Comparison of ENCODE assay signal across 16 cellular contexts in the genomic region with DNA sequence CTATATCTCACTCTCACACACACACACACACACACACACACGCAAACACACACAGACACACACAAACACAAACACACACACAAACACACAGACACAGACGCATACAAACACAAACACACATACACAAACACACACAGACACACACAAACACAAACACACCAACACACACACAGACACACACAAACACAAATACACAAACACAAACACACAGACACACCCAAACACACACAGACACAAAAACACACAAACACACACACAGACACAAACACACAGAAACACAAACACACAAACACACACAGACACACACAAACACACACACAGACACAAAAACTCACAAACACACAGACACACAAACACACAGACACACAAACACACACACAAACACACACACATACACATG.
DNase-seq lines count a peak whose midpoint lies in the region; ATAC-seq, FAIRE-seq and TF ChIP-seq lines count a peak whose summit lies in the region.
"Had no signal": no experiment of that assay in that cellular context is flagged by ENCODE, and none has a peak within 500 bp of the region (broad histone marks: within the 10 kb centered on the region; RNA-seq: fewer than 3 reads in every experiment).

No MANE protein-coding gene starts in this region.

- DNase-seq in HepG2 (ENCODE audit: low spot score), result no peak
- DNase-seq in right lobe of liver, result no peak
- DNase-seq in K562 (ENCODE audit: extremely low read depth in 1 of 4, low spot score in 3 of 4), result no peak
- no peak for DNase-seq in trophoblast cell
- DNase-seq in testis, result no peak
- DNase-seq in NCI-H82 (lab: John Stamatoyannopoulos, UW), result no peak
- DNase-seq in NAMALWA (ENCODE audit: low spot score), result no peak
- DNase-seq: CD4-positive, alpha-beta memory T cell; DMS79 treated with DMSO at 0.1 percent for 48 hours; GF-D8; Karpas-422; KBM-7 had no signal

- H4K12ac ChIP-seq in trophoblast cell (ENCODE audit: low read depth, low read length), result no peak overlapping the region

- no peak for FAIRE-seq in HepG2 (lab: Jason Lieb, UNC)
- peak; percentile 46 for FAIRE-seq in K562 (lab: Jason Lieb, UNC)
- FAIRE-seq: GM19239 had no signal

- intact Hi-C loops in HepG2 (cut with micrococcal nuclease; ENCODE audit: unreplicated experiment) (no loop called here), right lobe of liver (cut with DNase I) (no loop called here), K562 (cut with micrococcal nuclease) (no loop called here), testis (cut with DNase I; ENCODE audit: low total_unique reads) (no loop called here)

- no peak overlapping the region for H2BK5ac ChIP-seq in trophoblast cell (ENCODE audit: low read depth, low read length, poor library complexity)

- no peak overlapping the region for H3K23ac ChIP-seq in trophoblast cell (ENCODE audit: low read length)

- no peaks in the 10 kb centered on the region for H4K20me1 ChIP-seq in HepG2 (ENCODE audit: insufficient read depth, low read length)
- no peaks in the 10 kb centered on the region for H4K20me1 ChIP-seq in K562 (replicated peaks; ENCODE audit: control insufficient read depth, insufficient read depth, low read length)
- H4K20me1 ChIP-seq: BLaER1 had no signal

- H3K9me3 ChIP-seq in HepG2 (ENCODE audit: low read length) (no peaks in the 10 kb centered on the region), right lobe of liver (no peaks in the 10 kb centered on the region), K562 (replicated peaks; ENCODE audit: control insufficient read depth, insufficient read depth, low read depth, low read length) (no peaks in the 10 kb centered on the region), trophoblast cell (ENCODE audit: insufficient read depth, low read depth, low read length) (peaks cover 5% of the 10 kb centered on the region), testis (no peaks in the 10 kb centered on the region)
- H3K9me3 ChIP-seq: BLaER1, HAP-1 had no signal

- H3K27ac ChIP-seq in HepG2 (ENCODE audit: extremely low read length, insufficient read depth, low read length), result no peak overlapping the region
- H3K27ac ChIP-seq in right lobe of liver, result no peak overlapping the region
- H3K27ac ChIP-seq in K562 (ENCODE audit: extremely low read depth, low read depth, low read length), result no peak overlapping the region
- no peak overlapping the region for H3K27ac ChIP-seq in trophoblast cell (ENCODE audit: low read depth, low read length)
- no peak overlapping the region for H3K27ac ChIP-seq in testis
- H3K27ac ChIP-seq: 22Rv1, BLaER1 had no signal

- BruUV-seq in HepG2 (replicated peaks; lab: Mats Ljungman, UMichigan) (no TSS peak), K562 (replicated peaks; lab: Mats Ljungman, UMichigan) (no TSS peak)

- no peaks in the 10 kb centered on the region for H3K27me3 ChIP-seq in HepG2 (ENCODE audit: control insufficient read depth in 1 of 2, insufficient read depth in 2 of 2, low read length in 2 of 2)
- peaks cover 0 to 5% of the 10 kb centered on the region in 2 donors for H3K27me3 ChIP-seq in right lobe of liver
- H3K27me3 ChIP-seq in K562 (ENCODE audit: control insufficient read depth in 2 of 2, insufficient read depth in 2 of 2, low read length in 2 of 2), result peaks cover 0 to 7% of the 10 kb centered on the region in 2 experiments; a peak in 2 of 5 replicates
- H3K27me3 ChIP-seq in trophoblast cell (ENCODE audit: insufficient read depth, low read length), result no peaks in the 10 kb centered on the region
- no peaks in the 10 kb centered on the region for H3K27me3 ChIP-seq in testis
- H3K27me3 ChIP-seq: BLaER1 had no signal

- H2AFZ ChIP-seq in HepG2 (ENCODE audit: low read length), result no peak overlapping the region
- H2AFZ ChIP-seq in K562 (ENCODE audit: low read depth, low read length), result no peak overlapping the region
- no peak overlapping the region for H2AFZ ChIP-seq in trophoblast cell (ENCODE audit: insufficient read depth, low read length, poor library complexity)

- no peak for TF ChIP-seq CTCF in HepG2 (CRISPR knock-in tag; IDR thresholded peaks at IDR 0.05)
- TF ChIP-seq CTCF in right lobe of liver (IDR thresholded peaks at IDR 0.05), result no peak
- no peak for TF ChIP-seq CTCF in K562 (IDR thresholded peaks at IDR 0.05 in 2 of 3, conservative IDR thresholded peaks at IDR 0.05 in 1 of 3; ENCODE audit: insufficient read depth in 2 of 3, low read depth in 1 of 3, low read length in 3 of 3)
- no peak for TF ChIP-seq CTCF in testis (IDR thresholded peaks at IDR 0.05)

- H3K14ac ChIP-seq in trophoblast cell (ENCODE audit: low read length), result no peak overlapping the region

- TF ChIP-seq EP300 in HepG2 (IDR thresholded peaks at IDR 0.05; ENCODE audit: low read depth in 2 of 2, low read length in 2 of 2) (no peak), HepG2 (CRISPR knock-in tag; IDR thresholded peaks at IDR 0.05; ENCODE audit: borderline replicate concordance) (no peak), K562 (IDR thresholded peaks at IDR 0.05; ENCODE audit: low read length) (no peak)

- H3K79me1 ChIP-seq in trophoblast cell (ENCODE audit: low read length), result no peaks in the 10 kb centered on the region

- TF ChIP-seq POLR2A in HepG2 (IDR thresholded peaks at IDR 0.05; ENCODE audit: insufficient read depth in 1 of 2, low read depth in 2 of 2, low read length in 2 of 2) (no peak), right lobe of liver (IDR thresholded peaks at IDR 0.05) (no peak), K562 (conservative IDR thresholded peaks at IDR 0.05) (no peak), testis (IDR thresholded peaks at IDR 0.05) (no peak)

- CTCF ChIA-PET in HepG2 (lab: Yijun Ruan, JAX; ENCODE audit: low intra/inter-chr PET ratio, low total read pairs), result no interaction called here
- CTCF ChIA-PET in K562 (lab: Yijun Ruan, JAX; ENCODE audit: low intra/inter-chr PET ratio), result no interaction called here

- no peak overlapping the region for H3K4ac ChIP-seq in trophoblast cell (ENCODE audit: low read depth, low read length)

- WGBS in HepG2 (ENCODE audit: low lambda C conversion rate), result 64% methylated on average over 2 of the region's 2 CpGs
- WGBS in right lobe of liver (ENCODE audit: insufficient coverage, low coverage, low lambda C conversion rate, missing lambda C conversion rate), result 82% methylated on average over 2 of the region's 2 CpGs
- WGBS in K562 (ENCODE audit: insufficient coverage, low coverage, missing lambda C conversion rate), result 0% methylated on average over 2 of the region's 2 CpGs
- WGBS in trophoblast cell (ENCODE audit: extremely low coverage, insufficient coverage, insufficient read length), result no CpG with 5 or more reads among the region's 2 CpGs
- WGBS in testis, 2 donors, result 77 to 83% methylated on average over 2 of the region's 2 CpGs

- no peak overlapping the region for H4K8ac ChIP-seq in trophoblast cell (ENCODE audit: low read depth, low read length)

- H3K79me2 ChIP-seq in HepG2 (ENCODE audit: insufficient read depth, low read length) (no peaks in the 10 kb centered on the region), K562 (ENCODE audit: control insufficient read depth, insufficient read depth, low read length) (no peaks in the 10 kb centered on the region), trophoblast cell (ENCODE audit: control insufficient read depth, insufficient read depth, low read length, poor library complexity) (no peaks in the 10 kb centered on the region)

- H2AK5ac ChIP-seq in trophoblast cell (ENCODE audit: low read length), result no peak overlapping the region

- no peak overlapping the region for H2BK120ac ChIP-seq in trophoblast cell (ENCODE audit: insufficient read depth, low read length, poor library complexity)

- no peak for ATAC-seq in HepG2
- no peak for ATAC-seq in right lobe of liver
- ATAC-seq in K562, result no peak

- no peak overlapping the region for H3K9ac ChIP-seq in HepG2 (ENCODE audit: insufficient read depth, low read depth, low read length)
- H3K9ac ChIP-seq in K562 (ENCODE audit: insufficient read depth in 1 of 2, low read depth in 2 of 2, low read length in 2 of 2), result no peak overlapping the region
- H3K9ac ChIP-seq in trophoblast cell (ENCODE audit: low read length), result peak overlapping the region; percentile 27
- H3K9ac ChIP-seq: BLaER1 had no signal

- no peak overlapping the region for H2BK12ac ChIP-seq in trophoblast cell (ENCODE audit: low read length)

- no peak overlapping the region for H4K91ac ChIP-seq in trophoblast cell (ENCODE audit: low read depth, low read length)

- TF ChIP-seq RAD21 in HepG2 (CRISPR knock-in tag; IDR thresholded peaks at IDR 0.05) (no peak), K562 (CRISPR knock-in tag; conservative IDR thresholded peaks at IDR 0.05 in 1 of 2, IDR thresholded peaks at IDR 0.05 in 1 of 2) (no peak)

- no peak overlapping the region for H3K18ac ChIP-seq in trophoblast cell (ENCODE audit: low read length)

- POLR2A ChIA-PET in HepG2 (lab: Yijun Ruan, JAX), result no interaction called here
- POLR2A ChIA-PET in K562 (lab: Yijun Ruan, JAX), result no interaction called here

- in situ Hi-C loops in HepG2 (cut with HindIII; ENCODE audit: extremely low pct_ligation_motif_present, low pct_unique_long_range_greater_than_20kb), result no loop called here
- in situ Hi-C loops in K562 (cut with MboI), result no loop called here

- H3K4me2 ChIP-seq in HepG2 (ENCODE audit: low read depth, low read length) (no peak overlapping the region), K562 (ENCODE audit: insufficient read depth, low read length) (no peak overlapping the region), trophoblast cell (ENCODE audit: low read length) (no peak overlapping the region)
- H3K4me2 ChIP-seq: BLaER1 had no signal

- no peak overlapping the region for H3K4me3 ChIP-seq in HepG2 (replicated peaks in 1 of 3; ENCODE audit: insufficient read depth in 1 of 3, low read depth in 2 of 3, low read length in 3 of 3)
- H3K4me3 ChIP-seq in right lobe of liver, result no peak overlapping the region
- no peak overlapping the region for H3K4me3 ChIP-seq in K562
- no peak overlapping the region for H3K4me3 ChIP-seq in trophoblast cell (ENCODE audit: low read depth, low read length)
- no peak overlapping the region for H3K4me3 ChIP-seq in testis
- H3K4me3 ChIP-seq: BLaER1, HAP-1 had no signal

- H3K36me3 ChIP-seq in HepG2 (replicated peaks in 1 of 2; ENCODE audit: control insufficient read depth in 1 of 2, insufficient read depth in 2 of 2, low read length in 2 of 2) (no peaks in the 10 kb centered on the region), right lobe of liver (no peaks in the 10 kb centered on the region), K562 (ENCODE audit: control insufficient read depth, insufficient read depth, low read length) (no peaks in the 10 kb centered on the region), trophoblast cell (ENCODE audit: control insufficient read depth in 1 of 2, insufficient read depth in 2 of 2, low read length in 2 of 2) (no peaks in the 10 kb centered on the region), testis (ENCODE audit: low read depth, missing control alignments) (no peaks in the 10 kb centered on the region)
- H3K36me3 ChIP-seq: BLaER1, HAP-1 had no signal

- H3K4me1 ChIP-seq in HepG2 (ENCODE audit: insufficient read depth, low read length) (no peaks in the 10 kb centered on the region), right lobe of liver (no peaks in the 10 kb centered on the region), K562 (replicated peaks in 1 of 2; ENCODE audit: control insufficient read depth in 2 of 2, insufficient read depth in 2 of 2, low read length in 2 of 2) (no peaks in the 10 kb centered on the region), trophoblast cell (ENCODE audit: control insufficient read depth in 1 of 2, insufficient read depth in 2 of 2, low read length in 2 of 2) (no peaks in the 10 kb centered on the region), testis (no peaks in the 10 kb centered on the region)
- H3K4me1 ChIP-seq: BLaER1, HAP-1 had no signal

- no peaks in the 10 kb centered on the region for H3K9me1 ChIP-seq in K562 (ENCODE audit: control insufficient read depth, insufficient read depth, low read length)
